In the genomic region with DNA sequence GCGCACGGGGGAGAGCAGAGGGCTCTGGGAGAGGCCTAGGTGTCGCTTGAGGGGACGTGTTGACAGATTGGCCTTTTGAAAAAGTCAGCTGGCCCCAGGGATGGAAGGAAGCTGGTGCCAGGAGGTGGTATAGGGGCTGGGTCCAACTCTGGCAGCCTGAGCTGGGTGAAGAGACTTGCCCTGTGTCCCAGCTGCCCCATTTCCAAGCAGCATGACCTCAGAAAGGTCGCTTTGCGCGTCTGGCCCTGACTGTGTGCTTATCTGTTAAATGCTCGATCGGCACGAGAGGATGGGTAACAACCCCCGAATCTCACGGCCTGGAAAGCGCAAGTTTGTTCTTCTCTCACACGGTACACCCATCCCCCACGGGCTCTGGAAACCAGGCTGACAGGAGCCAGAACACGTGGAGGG, we compare ENCODE assay signal across 25 cellular contexts. TPM values are rescaled to one million over a fixed set of nuclear protein-coding genes. Genes with fewer than 3 reads are reported as not detected.
"Had no signal": no experiment of that assay in that cellular context is flagged by ENCODE, and none has a peak within 500 bp of the region (broad histone marks: within the 10 kb centered on the region; RNA-seq: fewer than 3 reads in every experiment).

No MANE protein-coding gene starts in this region.

- H3K4me3 ChIP-seq: body of pancreas, MG63, SJSA1 had no signal

- DNase-seq: activated CD4-positive, alpha-beta T cell treated with anti-CD3 and anti-CD28 coated beads for 36 hours; activated CD8-positive, alpha-beta T cell treated with anti-CD3 and anti-CD28 coated beads for 36 hours; activated effector memory CD4-positive, alpha-beta T cell treated with Interleukin-2 at 50 U/mL for 16 hours; activated naive CD4-positive, alpha-beta T cell; activated T-cell treated with anti-CD3 and anti-CD28 coated beads, Interleukin-2, amount 50 U/mL, for 24 hours; aorta; body of pancreas; cerebellar nuclear complex; MG63; MV-4-11; NCI-H1092 treated with DMSO at 0.1 percent for 48 hours; NCI-H1417 treated with DMSO at 0.1 percent for 48 hours; NCI-H1694 treated with DMSO at 0.1 percent for 48 hours; NCI-H2029 treated with DMSO at 0.1 percent for 48 hours; NCI-H510A treated with DMSO at 0.1 percent for 48 hours; NCI-H69; NK-92 treated with Interleukin-12 subunit alpha and Interleukin-12 subunit beta, amount 100 ng/mL, for 24 hours; OCI-M1; RPMI8226; SHP77; T-helper 9 cell had no signal

- H3K4me1 ChIP-seq: body of pancreas, SJSA1 had no signal

- H3K27me3 ChIP-seq: MG63 had no signal

- H3K27ac ChIP-seq: body of pancreas, SJSA1 had no signal

- H3K36me3 ChIP-seq: MG63, SJSA1 had no signal

- H3K9me3 ChIP-seq: body of pancreas, MG63, SJSA1 had no signal

- ATAC-seq: activated CD4-positive, alpha-beta T cell treated with anti-CD3 and anti-CD28 coated beads for 36 hours; activated CD8-positive, alpha-beta T cell treated with anti-CD3 and anti-CD28 coated beads for 36 hours; body of pancreas; Panc1 had no signal

RNA-seq across cellular contexts. Expression of gene LAMC3, which starts 31.2 kb away (rescaled TPM):
- total RNA-seq: bronchial epithelial cell, SJSA1 had no signal

RNA-seq across cellular contexts. Expression of gene FIBCD1, which starts 38.8 kb away (rescaled TPM):
- total RNA-seq: activated CD4-positive, alpha-beta T cell treated with anti-CD3 and anti-CD28 coated beads for 36 hours; activated CD8-positive, alpha-beta T cell treated with anti-CD3 and anti-CD28 coated beads for 36 hours; activated T-helper 1 cell treated with anti-CD3 and anti-CD28 coated beads, Interleukin-12 subunit alpha, Interleukin-12 subunit beta, Interleukin-2, Interleukin-4 antibody, amounts not matched to agents 30 ng/mL and 10 ng/mL and 1 ng/mL, durations not matched to agents 14 hours and 24 hours and 36 hours; aorta had no signal
